ENCODE assay signal across 27 cellular contexts in the genomic region with DNA sequence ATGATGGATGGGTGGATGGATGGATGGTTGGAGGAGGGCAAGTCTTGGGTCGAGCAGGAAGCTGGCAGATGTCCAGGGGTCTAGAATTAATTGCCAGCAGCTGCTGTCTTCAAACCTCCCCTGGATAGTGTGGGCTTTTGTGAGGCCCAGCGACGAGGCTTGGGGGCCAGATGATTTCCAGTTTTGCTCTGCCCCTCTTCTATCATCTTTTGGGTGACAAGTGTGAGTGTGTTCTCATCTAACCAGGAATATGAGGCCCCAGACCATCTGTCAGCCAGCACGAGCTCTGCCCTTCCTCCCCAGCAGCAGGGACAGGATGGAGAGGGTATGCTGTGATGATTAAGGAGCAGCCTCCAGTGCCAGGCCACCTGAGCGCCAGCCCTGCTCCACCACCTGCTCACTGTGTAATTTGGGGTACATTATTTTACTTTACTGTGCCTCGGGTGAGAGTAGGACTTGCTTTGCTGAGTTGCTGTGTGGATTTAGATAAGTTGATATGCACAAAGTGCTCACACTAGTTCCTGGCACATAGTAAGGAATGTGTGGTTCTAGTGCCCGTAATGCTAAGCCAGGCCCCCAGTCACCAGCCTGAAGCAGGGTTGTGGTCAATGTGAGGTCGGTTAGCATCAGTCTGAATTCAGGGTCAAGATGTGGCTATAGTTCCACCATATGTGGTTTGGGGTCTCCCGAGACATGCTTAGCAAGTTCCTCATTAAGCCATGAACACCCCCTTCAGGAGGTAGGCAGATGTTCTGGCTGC.
A peak's percentile ranks its signal among the peaks of the same experiment; 100 is the strongest.
DNase-seq lines count a peak whose midpoint lies in the region; ATAC-seq and TF ChIP-seq lines count a peak whose summit lies in the region.
"Had no signal": no experiment of that assay in that cellular context is flagged by ENCODE, and none has a peak within 500 bp of the region (broad histone marks: within the 10 kb centered on the region; RNA-seq: fewer than 3 reads in every experiment).

No MANE protein-coding gene starts in this region.

- H3K27ac ChIP-seq in vagina, result no peak overlapping the region
- H3K27ac ChIP-seq: A549, cardiac muscle cell, lower lobe of right lung, RWPE1, SK-N-MC, upper lobe of right lung had no signal

- intact Hi-C loops in vagina (cut with DNase I), result no loop called here

- no peak overlapping the region for H3K4me3 ChIP-seq in vagina
- H3K4me3 ChIP-seq: A549, cardiac muscle cell, lower lobe of right lung, SK-N-MC, upper lobe of right lung had no signal

- TF ChIP-seq POLR2A in vagina (IDR thresholded peaks at IDR 0.05), result no peak

- no peaks in the 10 kb centered on the region for H3K36me3 ChIP-seq in vagina
- H3K36me3 ChIP-seq: cardiac muscle cell, lower lobe of right lung, upper lobe of right lung had no signal

- DNase-seq in activated CD8-positive, alpha-beta memory T cell treated with anti-CD3 and anti-CD28 coated beads, Interleukin-2, amount 10 ng/mL, durations not matched to agents 7 days and 5 days, result peak; percentile 15
- no peak for DNase-seq in activated CD8-positive, alpha-beta memory T cell treated with anti-CD3 and anti-CD28 coated beads, Interleukin-2, amount 50 U/mL, for 4 hours
- peak; percentile 72 to 90 for DNase-seq in NCI-H524 (lab: John Stamatoyannopoulos, UW)
- DNase-seq in glutamatergic neuron, result no peak
- DNase-seq in vagina (ENCODE audit: extremely low spot score in 2 of 2), result peak; percentile 65 to 87
- DNase-seq in NCI-H1048 (lab: John Stamatoyannopoulos, UW), result no peak
- DNase-seq in activated gamma-delta T cell (lab: John Stamatoyannopoulos, UW), result no peak
- DNase-seq: activated CD4-positive, alpha-beta T cell treated with anti-CD3 and anti-CD28 coated beads for 36 hours; aorta; Caco-2; DND-41; HCEC 1CT; lower lobe of right lung; NCI-H1105 treated with DMSO at 0.1 percent for 48 hours; NCI-H2107; NCI-H510A treated with DMSO at 0.1 percent for 48 hours; small intestine; stimulated activated CD4-positive, alpha-beta T cell treated with anti-CD3 and anti-CD28 coated beads, Interleukin-2, amount 100 ng/mL, for 24 hours had no signal

- H3K9me3 Mint-ChIP-seq in activated CD8-positive, alpha-beta memory T cell treated with anti-CD3 and anti-CD28 coated beads, Interleukin-2, amount 10 ng/mL, durations not matched to agents 7 days and 5 days (ENCODE audit: low read depth), result no peaks in the 10 kb centered on the region
- peaks cover 3% of the 10 kb centered on the region for H3K9me3 Mint-ChIP-seq in glutamatergic neuron (ENCODE audit: unreplicated experiment)
- H3K9me3 Mint-ChIP-seq: activated naive CD4-positive, alpha-beta T cell treated with anti-CD3 and anti-CD28 coated beads, Interleukin-2, amount 50 U/mL, for 72 hours; T-helper 1 cell treated with Interleukin-12 subunit alpha and Interleukin-12 subunit beta and Interleukin-4 antibody, amounts not matched to agents 30 μg/mL and 1 μg/mL, for 36 hours had no signal

- no peak overlapping the region for H3K4me3 Mint-ChIP-seq in activated CD8-positive, alpha-beta memory T cell treated with anti-CD3 and anti-CD28 coated beads, Interleukin-2, amount 10 ng/mL, durations not matched to agents 7 days and 5 days
- no peak overlapping the region for H3K4me3 Mint-ChIP-seq in glutamatergic neuron (ENCODE audit: unreplicated experiment)
- H3K4me3 Mint-ChIP-seq: activated CD4-positive, alpha-beta T cell treated with anti-CD3 and anti-CD28 coated beads for 36 hours; B cell; T-helper 1 cell treated with Interleukin-12 subunit alpha and Interleukin-12 subunit beta and Interleukin-4 antibody, amounts not matched to agents 30 μg/mL and 1 μg/mL, for 36 hours had no signal

- CTCF ChIA-PET in activated CD8-positive, alpha-beta memory T cell treated with anti-CD3 and anti-CD28 coated beads, Interleukin-2, amount 10 ng/mL, durations not matched to agents 7 days and 5 days (lab: Charles Lee), result interaction anchor here (1.4 kb wide), 1 partner anchor 28 kb away, joined by 3 read pairs; no protein-coding TSS in a partner anchor

- TF ChIP-seq CTCF in glutamatergic neuron (IDR thresholded peaks at IDR 0.05; ENCODE audit: partially characterized antibody, unreplicated experiment) (no peak), vagina (IDR thresholded peaks at IDR 0.05) (no peak)

- H3K36me3 Mint-ChIP-seq in activated CD8-positive, alpha-beta memory T cell treated with anti-CD3 and anti-CD28 coated beads, Interleukin-2, amount 10 ng/mL, durations not matched to agents 7 days and 5 days, result no peaks in the 10 kb centered on the region
- H3K36me3 Mint-ChIP-seq in glutamatergic neuron (ENCODE audit: unreplicated experiment), result no peaks in the 10 kb centered on the region
- H3K36me3 Mint-ChIP-seq: activated naive CD4-positive, alpha-beta T cell treated with anti-CD3 and anti-CD28 coated beads, Interleukin-2, amount 50 U/mL, for 72 hours had no signal

- peaks cover 4% of the 10 kb centered on the region for H3K27me3 Mint-ChIP-seq in activated CD8-positive, alpha-beta memory T cell treated with anti-CD3 and anti-CD28 coated beads, Interleukin-2, amount 10 ng/mL, durations not matched to agents 7 days and 5 days
- peaks cover 2% of the 10 kb centered on the region for H3K27me3 Mint-ChIP-seq in glutamatergic neuron (ENCODE audit: unreplicated experiment)

- no peaks in the 10 kb centered on the region for H3K4me1 Mint-ChIP-seq in activated CD8-positive, alpha-beta memory T cell treated with anti-CD3 and anti-CD28 coated beads, Interleukin-2, amount 10 ng/mL, durations not matched to agents 7 days and 5 days
- H3K4me1 Mint-ChIP-seq in glutamatergic neuron (ENCODE audit: low read depth, unreplicated experiment), result peaks cover 13% of the 10 kb centered on the region
- H3K4me1 Mint-ChIP-seq: activated CD4-positive, alpha-beta T cell treated with anti-CD3 and anti-CD28 coated beads for 36 hours; B cell had no signal

- no peaks in the 10 kb centered on the region for H3K9me3 ChIP-seq in vagina
- H3K9me3 ChIP-seq: A549, Caco-2, lower lobe of right lung, upper lobe of right lung had no signal

- ATAC-seq in activated CD8-positive, alpha-beta memory T cell treated with anti-CD3 and anti-CD28 coated beads, Interleukin-2, amount 10 ng/mL, durations not matched to agents 7 days and 5 days, result no peak
- ATAC-seq in GM19351 (IDR thresholded peaks at IDR 0.05; ENCODE audit: unreplicated experiment), result no peak
- ATAC-seq: A549; activated CD4-positive, alpha-beta T cell treated with anti-CD3 and anti-CD28 coated beads for 36 hours; activated naive CD4-positive, alpha-beta T cell treated with anti-CD3 and anti-CD28 coated beads, Interleukin-2, amount 50 U/mL, for 72 hours; lower lobe of right lung had no signal

- H3K4me1 ChIP-seq in vagina, result no peaks in the 10 kb centered on the region
- H3K4me1 ChIP-seq: A549, Caco-2, lower lobe of right lung, upper lobe of right lung had no signal

- no peaks in the 10 kb centered on the region for H3K27me3 ChIP-seq in vagina
- H3K27me3 ChIP-seq: upper lobe of right lung had no signal

- H3K27ac Mint-ChIP-seq in activated CD8-positive, alpha-beta memory T cell treated with anti-CD3 and anti-CD28 coated beads, Interleukin-2, amount 10 ng/mL, durations not matched to agents 7 days and 5 days, result no peak overlapping the region
- H3K27ac Mint-ChIP-seq in glutamatergic neuron (ENCODE audit: unreplicated experiment), result peak overlapping the region; percentile 60
- H3K27ac Mint-ChIP-seq: activated CD4-positive, alpha-beta T cell treated with anti-CD3 and anti-CD28 coated beads for 36 hours; activated naive CD4-positive, alpha-beta T cell treated with anti-CD3 and anti-CD28 coated beads, Interleukin-2, amount 50 U/mL, for 72 hours; B cell; T-helper 1 cell treated with Interleukin-12 subunit alpha and Interleukin-12 subunit beta and Interleukin-4 antibody, amounts not matched to agents 30 μg/mL and 1 μg/mL, for 36 hours had no signal

Comparison
In these comparisons a context has a peak if more than half of its experiments do, and no peak if none do; other contexts are left out.
1. DNase-seq: peak in activated CD8-positive, alpha-beta memory T cell treated with anti-CD3 and anti-CD28 coated beads, Interleukin-2, amount 10 ng/mL, durations not matched to agents 7 days and 5 days (single experiment), NCI-H524 (2 of 2) and vagina (2 of 2); none in activated CD8-positive, alpha-beta memory T cell treated with anti-CD3 and anti-CD28 coated beads, Interleukin-2, amount 50 U/mL, for 4 hours (single experiment), glutamatergic neuron (single experiment), NCI-H1048 (single experiment) and activated gamma-delta T cell (single experiment).